In the genomic region with DNA sequence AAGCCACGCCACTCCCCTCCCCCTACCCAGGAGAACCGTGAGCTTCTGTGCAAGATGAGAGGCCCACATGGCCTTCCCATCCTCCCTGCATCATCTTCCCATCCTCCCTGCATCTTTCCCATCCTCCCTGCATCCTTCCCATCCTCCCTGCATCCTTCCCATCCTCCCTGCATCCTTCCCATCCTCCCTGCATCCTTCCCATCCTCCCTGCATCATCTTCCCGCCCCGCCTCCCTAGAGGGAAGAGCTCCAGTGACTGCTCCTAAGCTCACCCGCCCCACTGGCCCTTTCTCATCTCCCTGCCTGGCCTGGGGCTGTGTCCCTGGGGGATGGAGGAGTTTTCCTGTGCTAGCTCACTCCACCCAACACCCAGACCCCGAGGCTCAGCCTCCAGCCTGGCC, we compare ENCODE assay signal across 24 cellular contexts.
DNase-seq lines count a peak whose midpoint lies in the region; ATAC-seq and TF ChIP-seq lines count a peak whose summit lies in the region.
"Had no signal": no experiment of that assay in that cellular context is flagged by ENCODE, and none has a peak within 500 bp of the region (broad histone marks: within the 10 kb centered on the region; RNA-seq: fewer than 3 reads in every experiment).

No MANE protein-coding gene starts in this region.

- H2AFZ ChIP-seq in SK-N-SH (ENCODE audit: low read depth) (0 out of 2 replicates have a peak overlapping the region, but pooled peaks have one; percentile 1), PC-9 (no peak overlapping the region)

- H3K79me2 ChIP-seq in SK-N-SH (ENCODE audit: insufficient read depth): no peaks in the 10 kb centered on the region
- no peaks in the 10 kb centered on the region for H3K79me2 ChIP-seq in PC-9 (ENCODE audit: low read depth)

- 94% methylated on average over 5 of the region's 6 CpGs for WGBS in SK-N-SH (ENCODE audit: low lambda C conversion rate)

- TF ChIP-seq RAD21 in SK-N-SH (IDR thresholded peaks at IDR 0.05; ENCODE audit: low read length): no peak

- H3K9ac ChIP-seq in SK-N-SH: no peak overlapping the region

- no peak overlapping the region for H3K4me3 ChIP-seq in SK-N-SH (ENCODE audit: low read depth in 2 of 2, low read length in 1 of 2)
- no peak overlapping the region for H3K4me3 ChIP-seq in PC-9

- POLR2A ChIA-PET in SK-N-SH (lab: Yijun Ruan, JAX): no interaction called here
- POLR2A ChIA-PET in PC-9 (lab: Charles Lee; ENCODE audit: unreplicated experiment): no interaction called here

- H3K4me1 ChIP-seq in SK-N-SH (ENCODE audit: control insufficient read depth in 1 of 2, insufficient read depth in 2 of 2, low read depth in 1 of 2, low read length in 1 of 2): peaks cover 14 to 22% of the 10 kb centered on the region in 2 experiments; a peak in 3 of 4 replicates
- peaks cover 50% of the 10 kb centered on the region for H3K4me1 ChIP-seq in PC-9 (replicated peaks; ENCODE audit: insufficient read depth)

- in situ Hi-C loops in KBM-7 (cut with MboI; ENCODE audit: low pct_unique_long_range_greater_than_20kb, low sequenced_read_pairs): no loop called here

- H3K9me3 ChIP-seq in SK-N-SH (no peaks in the 10 kb centered on the region), PC-9 (ENCODE audit: insufficient read depth, low read depth) (no peaks in the 10 kb centered on the region)

- TF ChIP-seq CTCF in SK-N-SH (IDR thresholded peaks at IDR 0.05) (no peak), PC-9 (conservative IDR thresholded peaks at IDR 0.05) (no peak)

- H3K36me3 ChIP-seq in SK-N-SH (replicated peaks in 1 of 2; ENCODE audit: control insufficient read depth in 1 of 2, insufficient read depth in 2 of 2, low read length in 1 of 2) (no peaks in the 10 kb centered on the region), PC-9 (ENCODE audit: low read depth) (no peaks in the 10 kb centered on the region)

- H3K4me2 ChIP-seq in SK-N-SH (peak overlapping the region; percentile 72; the same call in 1 of the 2 replicates), PC-9 (peak overlapping the region; percentile 69; the same call in 1 of the 2 replicates)

- H3K27me3 ChIP-seq in SK-N-SH (ENCODE audit: insufficient read depth): no peaks in the 10 kb centered on the region
- no peaks in the 10 kb centered on the region for H3K27me3 ChIP-seq in PC-9 (ENCODE audit: insufficient read depth, low read depth)

- DNase-seq in SK-N-SH (no peak), PC-9 (no peak), epithelial cell of prostate (ENCODE audit: low read depth, low spot score) (no peak), amniotic stem cell (lab: John Stamatoyannopoulos, UW) (no peak), KBM-7 (no peak), HCEC 1CT (no peak)
- DNase-seq: ACHN; C1 segment of cervical spinal cord; CD8-positive, alpha-beta T cell; DMS153; GDM1; GOT3; MM.1S; NCI-H1048; NCI-H1417 treated with DMSO at 0.1 percent for 48 hours; NCI-H187; NCI-H446; NCI-H526; SHP77; T-helper 1 cell had no signal

- H4K20me1 ChIP-seq in SK-N-SH (ENCODE audit: insufficient read depth) (no peaks in the 10 kb centered on the region), PC-9 (ENCODE audit: insufficient read depth) (no peaks in the 10 kb centered on the region)

- no TSS peak for BruUV-seq in PC-9 (replicated peaks; lab: Mats Ljungman, UMichigan)

- no peak for ATAC-seq in SK-N-SH treated with all-trans-retinoic acid at 6 μM for 48 hours
- no peak for ATAC-seq in HG02588 (IDR thresholded peaks at IDR 0.05; ENCODE audit: unreplicated experiment)
- ATAC-seq: CD8-positive, alpha-beta T cell had no signal

- H3K27ac ChIP-seq in SK-N-SH (ENCODE audit: low read depth in 2 of 2, low read length in 1 of 2): no peak overlapping the region
- H3K27ac ChIP-seq in PC-9: peak overlapping the region; percentile 96
- peak overlapping the region; percentile 96 for H3K27ac ChIP-seq in epithelial cell of prostate
- H3K27ac ChIP-seq: 22Rv1, HL-60 had no signal

- CTCF ChIA-PET in SK-N-SH (lab: Yijun Ruan, JAX): interaction anchor here (0.7 to 2.6 kb wide), 6 partner anchors 13 to 240 kb away, joined by 3 to 8 read pairs (median 4); no protein-coding TSS in a partner anchor
- CTCF ChIA-PET in PC-9 (lab: Charles Lee): interaction anchor here (0.5 to 1.5 kb wide), 2 partner anchors 28 to 433 kb away, joined by 3 to 6 read pairs; no protein-coding TSS in a partner anchor

- peaks cover 12% of the 10 kb centered on the region for H3F3A ChIP-seq in SK-N-SH (replicated peaks; ENCODE audit: insufficient read depth)
- peaks cover 37% of the 10 kb centered on the region for H3F3A ChIP-seq in PC-9 (ENCODE audit: insufficient read depth, low read depth)

- no peaks in the 10 kb centered on the region for H3K9me2 ChIP-seq in SK-N-SH
- no peaks in the 10 kb centered on the region for H3K9me2 ChIP-seq in PC-9 (ENCODE audit: insufficient read depth)

- TF ChIP-seq EP300 in SK-N-SH (IDR thresholded peaks at IDR 0.05; ENCODE audit: borderline replicate concordance in 1 of 2, low read depth in 1 of 2, low read length in 1 of 2): no peak

- intact Hi-C loops in PC-9 (cut with micrococcal nuclease; ENCODE audit: unreplicated experiment): no loop called here

TF ChIP-seq in SK-N-SH, 30 proteins besides CTCF, POLR2A, EP300 and RAD21 (continues in another document):
- TF ChIP-seq FOXJ3 (CRISPR knock-in tag; IDR thresholded peaks at IDR 0.05) (no peak), TEAD4 (IDR thresholded peaks at IDR 0.05; ENCODE audit: borderline replicate concordance, insufficient read depth) (no peak), MEF2A (IDR thresholded peaks at IDR 0.05; ENCODE audit: borderline replicate concordance, low read depth) (no peak), YY1 (IDR thresholded peaks at IDR 0.05; ENCODE audit: low read depth) (no peak), GABPA (IDR thresholded peaks at IDR 0.05; ENCODE audit: low read depth) (no peak), ELF1 (IDR thresholded peaks at IDR 0.05) (no peak), TAF1 (IDR thresholded peaks at IDR 0.05; ENCODE audit: borderline replicate concordance, low read depth, low read length) (no peak)
- TF ChIP-seq, protein P1, sequence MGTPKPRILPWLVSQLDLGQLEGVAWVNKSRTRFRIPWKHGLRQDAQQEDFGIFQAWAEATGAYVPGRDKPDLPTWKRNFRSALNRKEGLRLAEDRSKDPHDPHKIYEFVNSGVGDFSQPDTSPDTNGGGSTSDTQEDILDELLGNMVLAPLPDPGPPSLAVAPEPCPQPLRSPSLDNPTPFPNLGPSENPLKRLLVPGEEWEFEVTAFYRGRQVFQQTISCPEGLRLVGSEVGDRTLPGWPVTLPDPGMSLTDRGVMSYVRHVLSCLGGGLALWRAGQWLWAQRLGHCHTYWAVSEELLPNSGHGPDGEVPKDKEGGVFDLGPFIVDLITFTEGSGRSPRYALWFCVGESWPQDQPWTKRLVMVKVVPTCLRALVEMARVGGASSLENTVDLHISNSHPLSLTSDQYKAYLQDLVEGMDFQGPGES (IDR thresholded peaks at IDR 0.05; ENCODE audit: low read depth, low read length): no peak
- TF ChIP-seq, protein P2, sequence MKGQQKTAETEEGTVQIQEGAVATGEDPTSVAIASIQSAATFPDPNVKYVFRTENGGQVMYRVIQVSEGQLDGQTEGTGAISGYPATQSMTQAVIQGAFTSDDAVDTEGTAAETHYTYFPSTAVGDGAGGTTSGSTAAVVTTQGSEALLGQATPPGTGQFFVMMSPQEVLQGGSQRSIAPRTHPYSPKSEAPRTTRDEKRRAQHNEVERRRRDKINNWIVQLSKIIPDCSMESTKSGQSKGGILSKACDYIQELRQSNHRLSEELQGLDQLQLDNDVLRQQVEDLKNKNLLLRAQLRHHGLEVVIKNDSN (IDR thresholded peaks at IDR 0.05; ENCODE audit: borderline replicate concordance, low read depth): no peak

TF ChIP-seq in SK-N-SH treated with all-trans-retinoic acid at 6 μM for 48 hours, 23 proteins besides CTCF, POLR2A, EP300 and RAD21:
- TF ChIP-seq, protein P3, sequence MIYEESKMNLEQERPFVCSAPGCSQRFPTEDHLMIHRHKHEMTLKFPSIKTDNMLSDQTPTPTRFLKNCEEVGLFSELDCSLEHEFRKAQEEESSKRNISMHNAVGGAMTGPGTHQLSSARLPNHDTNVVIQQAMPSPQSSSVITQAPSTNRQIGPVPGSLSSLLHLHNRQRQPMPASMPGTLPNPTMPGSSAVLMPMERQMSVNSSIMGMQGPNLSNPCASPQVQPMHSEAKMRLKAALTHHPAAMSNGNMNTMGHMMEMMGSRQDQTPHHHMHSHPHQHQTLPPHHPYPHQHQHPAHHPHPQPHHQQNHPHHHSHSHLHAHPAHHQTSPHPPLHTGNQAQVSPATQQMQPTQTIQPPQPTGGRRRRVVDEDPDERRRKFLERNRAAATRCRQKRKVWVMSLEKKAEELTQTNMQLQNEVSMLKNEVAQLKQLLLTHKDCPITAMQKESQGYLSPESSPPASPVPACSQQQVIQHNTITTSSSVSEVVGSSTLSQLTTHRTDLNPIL (CRISPR knock-in tag; IDR thresholded peaks at IDR 0.05; ENCODE audit: low read depth): no peak
- TF ChIP-seq ZNF70 (CRISPR knock-in tag; IDR thresholded peaks at IDR 0.05) (no peak), BACH2 (CRISPR knock-in tag; IDR thresholded peaks at IDR 0.05; ENCODE audit: borderline replicate concordance) (no peak), SNAI2 (CRISPR knock-in tag; IDR thresholded peaks at IDR 0.05) (no peak), ARNTL (CRISPR knock-in tag; IDR thresholded peaks at IDR 0.05; ENCODE audit: borderline replicate concordance, low read depth) (no peak), TOX (CRISPR knock-in tag; IDR thresholded peaks at IDR 0.05; ENCODE audit: borderline replicate concordance) (no peak)
- TF ChIP-seq, protein P4, sequence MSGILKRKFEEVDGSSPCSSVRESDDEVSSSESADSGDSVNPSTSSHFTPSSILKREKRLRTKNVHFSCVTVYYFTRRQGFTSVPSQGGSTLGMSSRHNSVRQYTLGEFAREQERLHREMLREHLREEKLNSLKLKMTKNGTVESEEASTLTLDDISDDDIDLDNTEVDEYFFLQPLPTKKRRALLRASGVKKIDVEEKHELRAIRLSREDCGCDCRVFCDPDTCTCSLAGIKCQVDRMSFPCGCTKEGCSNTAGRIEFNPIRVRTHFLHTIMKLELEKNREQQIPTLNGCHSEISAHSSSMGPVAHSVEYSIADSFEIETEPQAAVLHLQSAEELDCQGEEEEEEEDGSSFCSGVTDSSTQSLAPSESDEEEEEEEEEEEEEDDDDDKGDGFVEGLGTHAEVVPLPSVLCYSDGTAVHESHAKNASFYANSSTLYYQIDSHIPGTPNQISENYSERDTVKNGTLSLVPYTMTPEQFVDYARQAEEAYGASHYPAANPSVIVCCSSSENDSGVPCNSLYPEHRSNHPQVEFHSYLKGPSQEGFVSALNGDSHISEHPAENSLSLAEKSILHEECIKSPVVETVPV (CRISPR knock-in tag; IDR thresholded peaks at IDR 0.05): no peak

Comparison
In these comparisons a context has a peak if more than half of its experiments do, and no peak if none do; other contexts are left out.
1. H3K27ac ChIP-seq: peak in PC-9 (single experiment) and epithelial cell of prostate (single experiment); none in SK-N-SH (0 of 2).